ENCODE assay signal across 26 cellular contexts in genomic region chr7:69659964-69660363, GRCh38.
DNase-seq lines count a peak whose midpoint lies in the region; ATAC-seq and TF ChIP-seq lines count a peak whose summit lies in the region.
"Had no signal": no experiment of that assay in that cellular context is flagged by ENCODE, and none has a peak within 500 bp of the region (broad histone marks: within the 10 kb centered on the region; RNA-seq: fewer than 3 reads in every experiment).

No MANE protein-coding gene starts in this region.

- H4K20me1 ChIP-seq in OCI-LY7 (ENCODE audit: insufficient read depth, low read length) (no peaks in the 10 kb centered on the region), neural progenitor cell (ENCODE audit: low read depth) (peaks cover 61% of the 10 kb centered on the region)

- H3K36me3 Mint-ChIP-seq in neural progenitor cell = peaks cover 2% of the 10 kb centered on the region
- H3K36me3 Mint-ChIP-seq: CD8-positive, alpha-beta T cell; stimulated activated naive B cell treated with anti-CD40 and anti-IgM and Interleukin-4, amounts not matched to agents 10 μg/mL and 1 μg/mL and 100 μg/mL, for 72 hours had no signal

- peaks cover 2% of the 10 kb centered on the region for H3K27me3 Mint-ChIP-seq in neural progenitor cell (ENCODE audit: insufficient read depth, low read depth)
- H3K27me3 Mint-ChIP-seq: stimulated activated naive B cell treated with anti-CD40 and anti-IgM and Interleukin-4, amounts not matched to agents 10 μg/mL and 1 μg/mL and 100 μg/mL, for 72 hours had no signal

- H3K27ac ChIP-seq in OCI-LY7 (ENCODE audit: low read depth, low read length, poor library complexity, severe bottlenecking) (no peak overlapping the region), neural progenitor cell (no peak overlapping the region)
- H3K27ac ChIP-seq: cardiac muscle cell, gastroesophageal sphincter, HL-60, prostate gland, thoracic aorta had no signal

- no peak for ATAC-seq in GM19455 (IDR thresholded peaks at IDR 0.05; ENCODE audit: unreplicated experiment)
- ATAC-seq in activated CD4-positive, CD25-positive, alpha-beta regulatory T cell treated with anti-CD3 and anti-CD28 coated beads, Interleukin-2, amount 50 U/mL, for 24 hours = no peak
- ATAC-seq: CD8-positive, alpha-beta T cell; gastroesophageal sphincter; left lobe of liver; PC-3; stimulated activated naive B cell treated with anti-CD40 and anti-IgM and Interleukin-4, amounts not matched to agents 10 μg/mL and 1 μg/mL and 100 μg/mL, for 72 hours had no signal

- H3K9me3 Mint-ChIP-seq in neural progenitor cell = no peaks in the 10 kb centered on the region
- H3K9me3 Mint-ChIP-seq: activated CD4-positive, alpha-beta T cell treated with anti-CD3 and anti-CD28 coated beads, Interleukin-2, amount 10 ng/mL, durations not matched to agents 7 days and 5 days; CD8-positive, alpha-beta T cell; neural crest cell; stimulated activated naive B cell treated with anti-CD40 and anti-IgM and Interleukin-4, amounts not matched to agents 10 μg/mL and 1 μg/mL and 100 μg/mL, for 72 hours; T-helper 1 cell treated with Interleukin-12 subunit alpha and Interleukin-12 subunit beta and Interleukin-4 antibody, amounts not matched to agents 30 μg/mL and 1 μg/mL, for 36 hours had no signal

- H3K4me3 ChIP-seq in OCI-LY7 (ENCODE audit: low read depth, low read length, poor library complexity, severe bottlenecking) (no peak overlapping the region), neural progenitor cell (no peak overlapping the region)
- H3K4me3 ChIP-seq: cardiac muscle cell, gastroesophageal sphincter, prostate gland, thoracic aorta had no signal

- intact Hi-C loops in OCI-LY7 (cut with micrococcal nuclease; ENCODE audit: unreplicated experiment) = no loop called here

- DNase-seq in GM03348 (ENCODE audit: low spot score) (peak; percentile 63), OCI-LY7 (ENCODE audit: low spot score) (no peak), dedifferentiated amniotic fluid mesenchymal stem cell (ENCODE audit: extremely low spot score) (peak; percentile 64), neural progenitor cell (ENCODE audit: low spot score) (peak; percentile 63), activated T-cell treated with anti-CD3 and anti-CD28 coated beads for 4 hours (no peak)
- DNase-seq: activated CD4-positive, alpha-beta T cell treated with anti-CD3 and anti-CD28 coated beads, Interleukin-2, amount 10 ng/mL, durations not matched to agents 7 days and 5 days; activated gamma-delta T cell; CD8-positive, alpha-beta T cell; DMS79 treated with DMSO at 0.1 percent for 48 hours; erythroblast; NCI-H1436 treated with DMSO at 0.1 percent for 48 hours; NCI-H774; PC-3; SHP77 treated with DMSO at 0.1 percent for 48 hours; stimulated activated CD4-positive, alpha-beta T cell treated with anti-CD3 and anti-CD28 coated beads, Interleukin-2, amount 100 ng/mL, for 24 hours; stimulated activated naive B cell treated with anti-CD40 and anti-IgM and Interleukin-4, amounts not matched to agents 10 μg/mL and 1 μg/mL and 100 μg/mL, for 72 hours had no signal

- H3K79me2 ChIP-seq in OCI-LY7 (ENCODE audit: insufficient read depth, low read depth, low read length) (peaks cover 96% of the 10 kb centered on the region), neural progenitor cell (ENCODE audit: low read depth) (no peaks in the 10 kb centered on the region)

- H2AFZ ChIP-seq in OCI-LY7 (ENCODE audit: low read length) (no peak overlapping the region), neural progenitor cell (replicated peaks) (no peak overlapping the region)

- no peak overlapping the region for H3K4me3 Mint-ChIP-seq in neural progenitor cell
- H3K4me3 Mint-ChIP-seq: activated CD4-positive, alpha-beta T cell treated with anti-CD3 and anti-CD28 coated beads, Interleukin-2, amount 10 ng/mL, durations not matched to agents 7 days and 5 days; CD8-positive, alpha-beta T cell; neural crest cell; stimulated activated naive B cell treated with anti-CD40 and anti-IgM and Interleukin-4, amounts not matched to agents 10 μg/mL and 1 μg/mL and 100 μg/mL, for 72 hours; T-helper 1 cell treated with Interleukin-12 subunit alpha and Interleukin-12 subunit beta and Interleukin-4 antibody, amounts not matched to agents 30 μg/mL and 1 μg/mL, for 36 hours had no signal

- no peak for TF ChIP-seq CTCF in OCI-LY7 (conservative IDR thresholded peaks at IDR 0.05; ENCODE audit: low read length)
- TF ChIP-seq CTCF in neural progenitor cell (IDR thresholded peaks at IDR 0.05) = no peak

- H3K27me3 ChIP-seq in neural progenitor cell = no peaks in the 10 kb centered on the region
- H3K27me3 ChIP-seq: cardiac muscle cell, gastroesophageal sphincter had no signal

- peaks cover 59% of the 10 kb centered on the region for H3K4me1 ChIP-seq in OCI-LY7 (ENCODE audit: insufficient read depth, low read length, poor library complexity, severe bottlenecking)
- peaks cover 20% of the 10 kb centered on the region for H3K4me1 ChIP-seq in neural progenitor cell
- H3K4me1 ChIP-seq: prostate gland had no signal

- no TSS peak for BruUV-seq in OCI-LY7 (replicated peaks; lab: Mats Ljungman, UMichigan)

- peaks cover 13% of the 10 kb centered on the region for H3F3A ChIP-seq in neural progenitor cell (ENCODE audit: low read depth)

- no peaks in the 10 kb centered on the region for H3K9me2 ChIP-seq in OCI-LY7 (ENCODE audit: insufficient read depth, low read length)

- peak overlapping the region; percentile 9 for H3K27ac Mint-ChIP-seq in neural progenitor cell
- H3K27ac Mint-ChIP-seq: activated CD4-positive, alpha-beta T cell treated with anti-CD3 and anti-CD28 coated beads, Interleukin-2, amount 10 ng/mL, durations not matched to agents 7 days and 5 days; CD8-positive, alpha-beta T cell; stimulated activated naive B cell treated with anti-CD40 and anti-IgM and Interleukin-4, amounts not matched to agents 10 μg/mL and 1 μg/mL and 100 μg/mL, for 72 hours; T-helper 1 cell treated with Interleukin-12 subunit alpha and Interleukin-12 subunit beta and Interleukin-4 antibody, amounts not matched to agents 30 μg/mL and 1 μg/mL, for 36 hours had no signal

- H3K9me3 ChIP-seq in OCI-LY7 (ENCODE audit: low read length) (no peaks in the 10 kb centered on the region), neural progenitor cell (ENCODE audit: low read depth) (no peaks in the 10 kb centered on the region)
- H3K9me3 ChIP-seq: gastroesophageal sphincter, prostate gland, thoracic aorta had no signal

- peak overlapping the region; percentile 33; the same call in 1 of the 2 replicates for H3K4me2 ChIP-seq in OCI-LY7 (ENCODE audit: low read length)
- H3K4me2 ChIP-seq in neural progenitor cell = peak overlapping the region; percentile 5

- POLR2A ChIA-PET in OCI-LY7 (lab: Charles Lee) = interaction anchor here (1.3 kb wide), 1 partner anchor 12 kb away, joined by 3 read pairs; no protein-coding TSS in a partner anchor

- CTCF ChIA-PET in OCI-LY7 (lab: Charles Lee; ENCODE audit: unreplicated experiment) = no interaction called here

- no peak overlapping the region for H3K9ac ChIP-seq in neural progenitor cell

- peaks cover 38% of the 10 kb centered on the region for H3K4me1 Mint-ChIP-seq in neural progenitor cell
- H3K4me1 Mint-ChIP-seq: activated CD4-positive, alpha-beta T cell treated with anti-CD3 and anti-CD28 coated beads, Interleukin-2, amount 10 ng/mL, durations not matched to agents 7 days and 5 days had no signal

- H3K36me3 ChIP-seq in OCI-LY7 (ENCODE audit: insufficient read depth, low read length) (no peaks in the 10 kb centered on the region), neural progenitor cell (no peaks in the 10 kb centered on the region)
- H3K36me3 ChIP-seq: cardiac muscle cell, gastroesophageal sphincter, prostate gland, thoracic aorta had no signal

Comparison
In these comparisons a context has a peak if more than half of its experiments do, and no peak if none do; other contexts are left out.
1. DNase-seq: peak in GM03348 (single experiment), dedifferentiated amniotic fluid mesenchymal stem cell (single experiment) and neural progenitor cell (single experiment); none in OCI-LY7 (single experiment) and activated T-cell treated with anti-CD3 and anti-CD28 coated beads for 4 hours (single experiment).